ENCODE assay signal across 8 cellular contexts in the genomic region with DNA sequence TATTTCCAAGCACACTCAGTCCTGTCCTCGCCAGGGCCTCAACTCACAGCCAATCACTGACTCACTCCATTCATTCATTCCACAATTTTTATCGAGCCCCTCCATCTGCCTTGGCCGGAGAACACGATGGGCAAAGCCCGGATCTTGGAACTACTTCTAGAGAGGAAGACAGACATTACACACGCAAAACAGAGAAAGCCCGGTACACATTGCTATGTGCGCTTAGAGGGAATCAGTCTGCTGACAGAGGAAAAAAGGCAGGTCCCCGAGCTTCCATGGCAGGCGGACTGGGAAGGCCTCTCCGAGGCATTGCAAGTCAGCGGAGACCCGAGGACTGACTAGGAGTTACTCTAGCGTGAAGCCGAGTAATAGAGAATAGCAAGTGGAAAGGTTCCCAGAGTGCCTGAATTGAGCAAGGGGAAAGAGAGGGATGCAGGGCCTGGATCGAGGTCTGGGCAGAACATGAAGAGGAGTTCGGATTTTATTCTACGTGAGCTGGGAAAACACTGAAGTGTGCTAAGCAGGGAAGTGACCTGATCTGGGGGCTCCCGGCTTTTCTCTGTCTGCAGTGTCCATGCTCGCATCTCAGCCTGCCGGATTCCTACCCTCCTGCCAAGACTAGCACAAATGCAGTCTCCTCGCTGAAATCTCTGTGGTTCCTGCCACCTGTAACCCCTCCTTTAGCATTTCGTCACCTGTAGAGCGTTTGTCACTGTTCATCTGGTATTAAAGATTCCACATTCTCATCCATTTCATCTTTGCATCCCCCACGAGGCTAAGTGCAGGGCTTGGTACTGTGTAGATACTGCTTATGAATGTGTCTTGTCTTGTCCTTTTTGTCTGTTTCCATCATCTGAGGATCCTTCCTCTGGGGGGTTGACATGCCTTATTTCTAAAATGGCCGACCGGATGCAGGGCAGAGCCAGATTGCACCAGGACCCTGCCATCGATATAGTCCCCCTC. TPM values are rescaled to one million over a fixed set of nuclear protein-coding genes. Genes with fewer than 3 reads are reported as not detected.
A peak's percentile ranks its signal among the peaks of the same experiment; 100 is the strongest.
DNase-seq lines count a peak whose midpoint lies in the region; TF ChIP-seq lines count a peak whose summit lies in the region.

No MANE protein-coding gene starts in this region.

- H3K4me3 Mint-ChIP-seq in brain (peak overlapping the region; percentile 90 to 99 (median 95)), immature natural killer cell (peak overlapping the region; percentile 78 to 95 (median 87))

- DNase-seq in NCI-H1417 (lab: John Stamatoyannopoulos, UW) (peak; percentile 55 to 83 (median 78)), NCI-H1417 treated with DMSO at 0.1 percent for 48 hours (lab: John Stamatoyannopoulos, UW) (no peak), NCI-H2107 treated with DMSO at 0.1 percent for 48 hours (lab: John Stamatoyannopoulos, UW; ENCODE audit: unreplicated experiment) (peak; percentile 72), immature natural killer cell (no peak), KBM-7 (no peak), NOMO-1 treated with dmso at 0.1 percent for 144 hours (lab: John Stamatoyannopoulos, UW; ENCODE audit: unreplicated experiment) (no peak)

- peak overlapping the region; percentile 45 to 73 (median 55) for H3K4me3 ChIP-seq in skin epidermis

- H3K27ac Mint-ChIP-seq in brain (peak overlapping the region; percentile 81 to 94 (median 90)), immature natural killer cell (peak overlapping the region in 4 of 6 donors; percentile 5 to 89 (median 31))

- in situ Hi-C loops in KBM-7 (cut with MboI; ENCODE audit: low pct_unique_long_range_greater_than_20kb, low sequenced_read_pairs) = no loop called here

- H3K27ac ChIP-seq in skin epidermis = peak overlapping the region in 3 of 21 experiments; percentile 10 to 68 (median 67)

- H3K27me3 Mint-ChIP-seq in brain = peaks cover 16% of the 10 kb centered on the region
- peaks cover 5 to 19% (median 14%) of the 10 kb centered on the region in 3 donors for H3K27me3 Mint-ChIP-seq in immature natural killer cell (ENCODE audit: low read depth in 3 of 3)

- TF ChIP-seq CTCF in brain (conservative IDR thresholded peaks at IDR 0.05) = no peak

- H3K4me1 Mint-ChIP-seq in brain (peaks cover 46% of the 10 kb centered on the region), immature natural killer cell (peaks cover 14 to 15% of the 10 kb centered on the region in 2 donors)

- no peaks in the 10 kb centered on the region for H3K36me3 Mint-ChIP-seq in brain
- no peaks in the 10 kb centered on the region for H3K36me3 Mint-ChIP-seq in immature natural killer cell

- H3K9me3 Mint-ChIP-seq in brain (peaks cover 0 to 6% (median 0%) of the 10 kb centered on the region in 5 experiments), immature natural killer cell (peaks cover 0 to 2% (median 0%) of the 10 kb centered on the region in 6 donors)

RNA-seq across cellular contexts. Expression of a gene that starts 54.0 kb away (rescaled TPM):
- polyA plus RNA-seq in brain (ENCODE audit: insufficient read depth, low read depth, low replicate concordance) (59.0 TPM), immature natural killer cell (under 1 TPM in 2 of 3 donors, not detected in 1; 0.04 to 0.06 TPM)

Comparison
In these comparisons a context has a peak if more than half of its experiments do, and no peak if none do; other contexts are left out.
1. DNase-seq: peak in NCI-H1417 (3 of 3) and NCI-H2107 treated with DMSO at 0.1 percent for 48 hours (single experiment); none in NCI-H1417 treated with DMSO at 0.1 percent for 48 hours (single experiment), immature natural killer cell (0 of 3), KBM-7 (single experiment) and NOMO-1 treated with dmso at 0.1 percent for 144 hours (single experiment).
2. RNA of a gene that starts 54.0 kb away (polyA plus RNA-seq): 59.0 TPM in brain (single experiment); 0.04 to 0.06 TPM in immature natural killer cell; every median in the first group is over 10 times any median in the second.